Comparison of ENCODE assay signal across 1 cellular context in the genomic region with DNA sequence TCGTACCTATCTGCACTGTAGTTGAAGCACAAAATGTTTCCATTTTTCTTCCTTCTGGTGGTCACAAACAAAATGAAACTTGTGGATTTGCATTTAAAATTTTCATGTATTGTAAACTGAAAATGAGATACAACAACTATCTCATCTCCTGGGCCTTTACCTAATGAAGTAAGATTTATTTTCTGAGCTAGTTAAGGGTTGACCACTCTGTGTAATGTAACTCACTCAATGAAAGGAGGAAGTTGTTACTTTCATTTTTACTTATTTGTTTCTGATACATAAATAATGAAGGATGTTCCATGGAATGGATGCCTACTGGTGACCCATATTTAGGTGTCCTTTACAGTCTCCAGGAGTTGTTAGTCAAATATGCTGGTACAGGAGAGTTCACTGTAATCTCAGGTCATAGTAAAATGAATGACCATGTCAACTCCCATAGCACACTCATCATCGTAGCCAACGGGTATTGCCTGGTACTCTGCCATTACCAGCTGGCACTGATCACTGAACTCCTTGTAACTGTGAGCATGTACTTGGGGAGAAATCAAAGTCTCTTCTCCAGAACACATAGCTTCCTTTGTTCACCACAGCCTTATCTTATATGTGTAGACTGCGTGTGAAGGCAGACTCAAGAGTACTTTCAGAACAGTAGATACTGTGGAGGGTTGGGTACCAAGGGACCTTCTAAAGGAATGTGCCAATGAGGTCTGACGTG.
TF ChIP-seq lines count a peak whose summit lies in the region.

No MANE protein-coding gene starts in this region.

TF ChIP-seq in GM12878, 131 proteins besides CTCF, POLR2A, EP300 and RAD21 (continued from another document):
- TF ChIP-seq, protein P1, sequence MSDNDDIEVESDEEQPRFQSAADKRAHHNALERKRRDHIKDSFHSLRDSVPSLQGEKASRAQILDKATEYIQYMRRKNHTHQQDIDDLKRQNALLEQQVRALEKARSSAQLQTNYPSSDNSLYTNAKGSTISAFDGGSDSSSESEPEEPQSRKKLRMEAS (IDR thresholded peaks at IDR 0.05; ENCODE audit: low read depth, low read length): no peak
- TF ChIP-seq TBL1XR1 (IDR thresholded peaks at IDR 0.05; ENCODE audit: low read depth, low read length): no peak
- no peak for TF ChIP-seq LARP7 (IDR thresholded peaks at IDR 0.05)
- TF ChIP-seq FOXK2 (IDR thresholded peaks at IDR 0.05): no peak
- no peak for TF ChIP-seq ZNF384 (IDR thresholded peaks at IDR 0.05; ENCODE audit: borderline replicate concordance, low read depth, low read length)
- no peak for TF ChIP-seq ETV6 (conservative IDR thresholded peaks at IDR 0.05 in 1 of 2, IDR thresholded peaks at IDR 0.05 in 1 of 2; ENCODE audit: borderline replicate concordance in 1 of 2, low read depth in 1 of 2)
- no peak for TF ChIP-seq NFXL1 (IDR thresholded peaks at IDR 0.05; ENCODE audit: borderline replicate concordance)
- no peak for TF ChIP-seq PBX3 (IDR thresholded peaks at IDR 0.05; ENCODE audit: insufficient replicate concordance, low read depth, low read length)
- 0 out of 2 replicates have a peak, but pooled peaks have one; percentile 14 for TF ChIP-seq NR2F1 (conservative IDR thresholded peaks at IDR 0.05)
- TF ChIP-seq SUPT20H (IDR thresholded peaks at IDR 0.05; ENCODE audit: borderline replicate concordance, control insufficient read depth, low read depth, low read length): no peak
- TF ChIP-seq, protein P2, sequence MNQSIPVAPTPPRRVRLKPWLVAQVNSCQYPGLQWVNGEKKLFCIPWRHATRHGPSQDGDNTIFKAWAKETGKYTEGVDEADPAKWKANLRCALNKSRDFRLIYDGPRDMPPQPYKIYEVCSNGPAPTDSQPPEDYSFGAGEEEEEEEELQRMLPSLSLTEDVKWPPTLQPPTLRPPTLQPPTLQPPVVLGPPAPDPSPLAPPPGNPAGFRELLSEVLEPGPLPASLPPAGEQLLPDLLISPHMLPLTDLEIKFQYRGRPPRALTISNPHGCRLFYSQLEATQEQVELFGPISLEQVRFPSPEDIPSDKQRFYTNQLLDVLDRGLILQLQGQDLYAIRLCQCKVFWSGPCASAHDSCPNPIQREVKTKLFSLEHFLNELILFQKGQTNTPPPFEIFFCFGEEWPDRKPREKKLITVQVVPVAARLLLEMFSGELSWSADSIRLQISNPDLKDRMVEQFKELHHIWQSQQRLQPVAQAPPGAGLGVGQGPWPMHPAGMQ (IDR thresholded peaks at IDR 0.05; ENCODE audit: borderline replicate concordance): no peak
- TF ChIP-seq ZNF274 (IDR thresholded peaks at IDR 0.05; ENCODE audit: insufficient read depth, insufficient read length): no peak
- no peak for TF ChIP-seq HDGF (IDR thresholded peaks at IDR 0.05)
- TF ChIP-seq WRNIP1 (IDR thresholded peaks at IDR 0.05; ENCODE audit: borderline replicate concordance, low read depth, low read length): no peak
- TF ChIP-seq JUNB (IDR thresholded peaks at IDR 0.05): peak; percentile 60
- no peak for TF ChIP-seq GATAD2B (conservative IDR thresholded peaks at IDR 0.05; ENCODE audit: low read depth)
- peak; percentile 6; the same call in 1 of the 2 replicates for TF ChIP-seq RUNX3 (IDR thresholded peaks at IDR 0.05; ENCODE audit: low read length)
- TF ChIP-seq KLF5 (IDR thresholded peaks at IDR 0.05; ENCODE audit: partially characterized antibody): no peak
- 0 out of 2 replicates have a peak, but pooled peaks have one; percentile 42 for TF ChIP-seq MEF2A (IDR thresholded peaks at IDR 0.05; ENCODE audit: insufficient read depth, low read depth, low read length)
- no peak for TF ChIP-seq PAX5 (IDR thresholded peaks at IDR 0.05; ENCODE audit: borderline replicate concordance, low read depth, low read length)
- no peak for TF ChIP-seq ZSCAN29 (IDR thresholded peaks at IDR 0.05)
- no peak for TF ChIP-seq JUND (IDR thresholded peaks at IDR 0.05; ENCODE audit: low read depth, low read length)
- no peak for TF ChIP-seq STAT3 (IDR thresholded peaks at IDR 0.05; ENCODE audit: low read depth, low read length)
- TF ChIP-seq, protein P3, sequence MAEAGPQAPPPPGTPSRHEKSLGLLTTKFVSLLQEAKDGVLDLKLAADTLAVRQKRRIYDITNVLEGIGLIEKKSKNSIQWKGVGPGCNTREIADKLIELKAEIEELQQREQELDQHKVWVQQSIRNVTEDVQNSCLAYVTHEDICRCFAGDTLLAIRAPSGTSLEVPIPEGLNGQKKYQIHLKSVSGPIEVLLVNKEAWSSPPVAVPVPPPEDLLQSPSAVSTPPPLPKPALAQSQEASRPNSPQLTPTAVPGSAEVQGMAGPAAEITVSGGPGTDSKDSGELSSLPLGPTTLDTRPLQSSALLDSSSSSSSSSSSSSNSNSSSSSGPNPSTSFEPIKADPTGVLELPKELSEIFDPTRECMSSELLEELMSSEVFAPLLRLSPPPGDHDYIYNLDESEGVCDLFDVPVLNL (IDR thresholded peaks at IDR 0.05; ENCODE audit: low read depth, low read length): no peak
- TF ChIP-seq RB1 (IDR thresholded peaks at IDR 0.05; ENCODE audit: borderline replicate concordance): no peak
- TF ChIP-seq EZH2 (IDR thresholded peaks at IDR 0.05; ENCODE audit: borderline replicate concordance, control insufficient read depth, low read depth, low read length): no peak
- peak; percentile 42; the same call in 1 of the 2 replicates for TF ChIP-seq ATF7 (IDR thresholded peaks at IDR 0.05; ENCODE audit: low read depth)
- TF ChIP-seq NR2C1 (IDR thresholded peaks at IDR 0.05): no peak
- TF ChIP-seq YBX1 (IDR thresholded peaks at IDR 0.05): no peak
- TF ChIP-seq POU2F2 (IDR thresholded peaks at IDR 0.05; ENCODE audit: borderline replicate concordance, low read depth, low read length): no peak
- TF ChIP-seq RFX5 (IDR thresholded peaks at IDR 0.05; ENCODE audit: low read depth, low read length): no peak
- TF ChIP-seq E4F1 (IDR thresholded peaks at IDR 0.05; ENCODE audit: borderline replicate concordance, partially characterized antibody): no peak
- TF ChIP-seq YY1 (IDR thresholded peaks at IDR 0.05; ENCODE audit: low read depth, low read length): no peak
- no peak for TF ChIP-seq POLR2AphosphoS5 (IDR thresholded peaks at IDR 0.05; ENCODE audit: low read length)
- TF ChIP-seq CBX3 (IDR thresholded peaks at IDR 0.05; ENCODE audit: borderline replicate concordance, low read depth): no peak
- no peak for TF ChIP-seq KAT2A (conservative IDR thresholded peaks at IDR 0.05; ENCODE audit: control insufficient read depth, low read depth, low read length)
